9 cellular contexts compared by ENCODE assay signal in genomic region chr1:22709227-22709626, GRCh38. TPM values are rescaled to one million over a fixed set of nuclear protein-coding genes. Genes with fewer than 3 reads are reported as not detected.
DNase-seq lines count a peak whose midpoint lies in the region; ATAC-seq and TF ChIP-seq lines count a peak whose summit lies in the region.
"Had no signal": no experiment of that assay in that cellular context is flagged by ENCODE, and none has a peak within 500 bp of the region (broad histone marks: within the 10 kb centered on the region; RNA-seq: fewer than 3 reads in every experiment).

No MANE protein-coding gene starts in this region.

- no peaks in the 10 kb centered on the region for H3F3A ChIP-seq in Loucy (ENCODE audit: low read depth)
- H3F3A ChIP-seq in neural cell (ENCODE audit: insufficient read depth, low read length, poor library complexity, severe bottlenecking): no peaks in the 10 kb centered on the region

- no peaks in the 10 kb centered on the region for H3K36me3 Mint-ChIP-seq in Caco-2 (ENCODE audit: insufficient read depth, unreplicated experiment)
- no peaks in the 10 kb centered on the region for H3K36me3 Mint-ChIP-seq in dendritic cell treated with granulocyte-macrophage colony-stimulating factor and Interleukin-4, amounts not matched to agents 40 ng/mL and 50 ng/mL, for 4 days (ENCODE audit: low read depth)
- H3K36me3 Mint-ChIP-seq: immature natural killer cell had no signal

- CTCF ChIA-PET in Caco-2 (lab: Charles Lee): interaction anchor here (0.6 kb wide), 1 partner anchor 55 kb away, joined by 10 read pairs; no protein-coding TSS in a partner anchor

- H3K36me3 ChIP-seq in Caco-2 (ENCODE audit: control insufficient read depth, insufficient read depth, low read length) (no peaks in the 10 kb centered on the region), Loucy (ENCODE audit: insufficient read depth, low read length) (no peaks in the 10 kb centered on the region), neural cell (ENCODE audit: insufficient read depth, low read length) (no peaks in the 10 kb centered on the region), upper lobe of left lung (no peaks in the 10 kb centered on the region)
- H3K36me3 ChIP-seq: transverse colon had no signal

- POLR2A ChIA-PET in Caco-2 (lab: Charles Lee): no interaction called here

- no peak for ATAC-seq in GM21717 (IDR thresholded peaks at IDR 0.05; ENCODE audit: unreplicated experiment)
- no peak for ATAC-seq in upper lobe of left lung (ENCODE audit: low FRiP score in 2 of 2)

- no peak overlapping the region for H3K4me3 ChIP-seq in Caco-2 (ENCODE audit: low read depth, low read length)
- no peak overlapping the region for H3K4me3 ChIP-seq in Loucy (ENCODE audit: low read length, poor library complexity, severe bottlenecking)
- H3K4me3 ChIP-seq in neural cell (ENCODE audit: low read length): peak overlapping the region; percentile 77
- no peak overlapping the region for H3K4me3 ChIP-seq in upper lobe of left lung

- peaks cover 6% of the 10 kb centered on the region; the same call in 1 of the 2 replicates for H3K4me1 ChIP-seq in Caco-2
- H3K4me1 ChIP-seq in Loucy (ENCODE audit: insufficient read depth, low read length, poor library complexity, severe bottlenecking): peaks cover 5% of the 10 kb centered on the region
- peaks cover 7 to 23% (median 19%) of the 10 kb centered on the region in 4 donors for H3K4me1 ChIP-seq in upper lobe of left lung

- H3K9me3 ChIP-seq in Caco-2 (no peaks in the 10 kb centered on the region), Loucy (ENCODE audit: insufficient read depth, low read depth, low read length) (no peaks in the 10 kb centered on the region), neural cell (ENCODE audit: low read length) (no peaks in the 10 kb centered on the region), upper lobe of left lung (no peaks in the 10 kb centered on the region)
- H3K9me3 ChIP-seq: transverse colon had no signal

- DNase-seq in Caco-2 (no peak), upper lobe of left lung (no peak), H4 (ENCODE audit: low spot score) (no peak)
- DNase-seq: immature natural killer cell, transverse colon had no signal

- H3K79me2 ChIP-seq in Loucy (ENCODE audit: insufficient read depth, low read length): no peaks in the 10 kb centered on the region
- peaks cover 28% of the 10 kb centered on the region for H3K79me2 ChIP-seq in neural cell (replicated peaks; ENCODE audit: insufficient read depth, low read length)

- no peak for TF ChIP-seq POLR2A in upper lobe of left lung (IDR thresholded peaks at IDR 0.05)

- H3K4me1 Mint-ChIP-seq in Caco-2 (ENCODE audit: low read depth, unreplicated experiment): peaks cover 16% of the 10 kb centered on the region
- H3K4me1 Mint-ChIP-seq in dendritic cell treated with granulocyte-macrophage colony-stimulating factor and Interleukin-4, amounts not matched to agents 40 ng/mL and 50 ng/mL, for 4 days (ENCODE audit: low read depth): peaks cover 51% of the 10 kb centered on the region

- H3K27ac ChIP-seq in neural cell (ENCODE audit: low read length): peak overlapping the region; percentile 92
- no peak overlapping the region for H3K27ac ChIP-seq in upper lobe of left lung

- H4K20me1 ChIP-seq in Loucy (ENCODE audit: insufficient read depth, low read length, poor library complexity, severe bottlenecking) (no peaks in the 10 kb centered on the region), neural cell (ENCODE audit: insufficient read depth) (no peaks in the 10 kb centered on the region)

- H2AFZ ChIP-seq in Loucy (ENCODE audit: low read length): no peak overlapping the region
- no peak overlapping the region for H2AFZ ChIP-seq in neural cell (ENCODE audit: low read depth, low read length)

- TF ChIP-seq RAD21 in neural cell (conservative IDR thresholded peaks at IDR 0.05): no peak

- H3K9ac ChIP-seq in Loucy (ENCODE audit: low read depth, low read length, poor library complexity, severe bottlenecking) (no peak overlapping the region), neural cell (ENCODE audit: low read length) (peak overlapping the region; percentile 89)

- no TSS peak for BruUV-seq in Caco-2 (replicated peaks; lab: Mats Ljungman, UMichigan)

- H3K9me2 ChIP-seq in Loucy (replicated peaks; ENCODE audit: low read depth, low read length) (no peaks in the 10 kb centered on the region), neural cell (ENCODE audit: insufficient read depth, low read length) (no peaks in the 10 kb centered on the region)

- no peak overlapping the region for H3K27ac Mint-ChIP-seq in Caco-2 (ENCODE audit: unreplicated experiment)
- H3K27ac Mint-ChIP-seq in dendritic cell treated with granulocyte-macrophage colony-stimulating factor and Interleukin-4, amounts not matched to agents 40 ng/mL and 50 ng/mL, for 4 days: peak overlapping the region; percentile 47

- TF ChIP-seq CTCF in Caco-2 (IDR thresholded peaks at IDR 0.05; ENCODE audit: insufficient read depth in 1 of 2, low read depth in 1 of 2, low read length in 1 of 2, severe bottlenecking in 1 of 2, unreplicated experiment in 1 of 2) (peak; percentile 21), Loucy (conservative IDR thresholded peaks at IDR 0.05; ENCODE audit: low read length) (peak; percentile 35), neural cell (IDR thresholded peaks at IDR 0.05; ENCODE audit: poor library complexity, severe bottlenecking) (peak; percentile 37), upper lobe of left lung (IDR thresholded peaks at IDR 0.05) (no peak)

- intact Hi-C loops in Caco-2 (cut with micrococcal nuclease; ENCODE audit: unreplicated experiment): no loop called here
- intact Hi-C loops in dendritic cell treated with granulocyte-macrophage colony-stimulating factor and Interleukin-4, amounts not matched to agents 40 ng/mL and 50 ng/mL, for 4 days (cut with micrococcal nuclease): no loop called here

- H3K9me3 Mint-ChIP-seq in Caco-2 (ENCODE audit: unreplicated experiment): no peaks in the 10 kb centered on the region
- H3K9me3 Mint-ChIP-seq in dendritic cell treated with granulocyte-macrophage colony-stimulating factor and Interleukin-4, amounts not matched to agents 40 ng/mL and 50 ng/mL, for 4 days: no peaks in the 10 kb centered on the region
- H3K9me3 Mint-ChIP-seq: immature natural killer cell had no signal

- no peak overlapping the region for H3K4me2 ChIP-seq in Loucy (ENCODE audit: low read depth, low read length, poor library complexity, severe bottlenecking)
- H3K4me2 ChIP-seq in neural cell (ENCODE audit: low read length): peak overlapping the region; percentile 84

- H3K27me3 Mint-ChIP-seq in Caco-2 (ENCODE audit: insufficient read depth, unreplicated experiment): no peaks in the 10 kb centered on the region
- peaks cover 39% of the 10 kb centered on the region for H3K27me3 Mint-ChIP-seq in dendritic cell treated with granulocyte-macrophage colony-stimulating factor and Interleukin-4, amounts not matched to agents 40 ng/mL and 50 ng/mL, for 4 days

- H3K27me3 ChIP-seq in Caco-2 (replicated peaks; ENCODE audit: control insufficient read depth, insufficient read depth, low read length) (no peaks in the 10 kb centered on the region), Loucy (ENCODE audit: insufficient read depth, low read length, poor library complexity, severe bottlenecking) (no peaks in the 10 kb centered on the region), neural cell (ENCODE audit: insufficient read depth, low read depth, low read length) (no peaks in the 10 kb centered on the region), upper lobe of left lung (peaks cover 0 to 16% (median 5%) of the 10 kb centered on the region in 4 donors)

- no peak for TF ChIP-seq EP300 in neural cell (conservative IDR thresholded peaks at IDR 0.05; ENCODE audit: poor library complexity, severe bottlenecking)
- TF ChIP-seq EP300 in upper lobe of left lung (IDR thresholded peaks at IDR 0.05): no peak

- peak overlapping the region; percentile 75 for H3K4me3 Mint-ChIP-seq in Caco-2 (ENCODE audit: unreplicated experiment)
- no peak overlapping the region for H3K4me3 Mint-ChIP-seq in dendritic cell treated with granulocyte-macrophage colony-stimulating factor and Interleukin-4, amounts not matched to agents 40 ng/mL and 50 ng/mL, for 4 days

- WGBS in upper lobe of left lung, 2 donors: 78 to 87% methylated on average over 3 of the region's 3 CpGs

TF ChIP-seq in neural cell, 6 proteins besides CTCF, POLR2A, EP300 and RAD21 (continues in another document):
- no peak for TF ChIP-seq REST (IDR thresholded peaks at IDR 0.05; ENCODE audit: borderline replicate concordance)
- TF ChIP-seq MXI1 (conservative IDR thresholded peaks at IDR 0.05; ENCODE audit: poor library complexity, severe bottlenecking): no peak
- TF ChIP-seq EZH2 (IDR thresholded peaks at IDR 0.05; ENCODE audit: borderline replicate concordance, insufficient read depth, low read length, poor library complexity, severe bottlenecking): no peak

RNA-seq across cellular contexts. Expression of gene EPHB2, which starts 1.4 kb away (rescaled TPM):
- total RNA-seq in Caco-2 (2022): 30.1 and 31.5 TPM in 2 replicates
- 22.8 and 32.7 TPM in 2 replicates for polyA plus RNA-seq in neural cell
- polyA minus RNA-seq in neural cell: 83.3 and 94.8 TPM in 2 replicates
- 1 to 10 TPM; 1.0 to 8.8 (median 5.6) TPM for total RNA-seq in upper lobe of left lung
- total RNA-seq in H4 (2014; rRNA removed; shearing (Covaris generic)): 55.5 and 70.9 TPM in 2 replicates
- polyA plus RNA-seq: immature natural killer cell had no signal

RNA-seq across cellular contexts. Expression of gene C1QB, which starts 56.2 kb away (rescaled TPM):
- not detected in 2 replicates for total RNA-seq in Caco-2 (2022)
- not detected in 2 replicates for polyA plus RNA-seq in neural cell
- polyA minus RNA-seq in neural cell: not detected in 2 replicates
- total RNA-seq in upper lobe of left lung: 1,000 to 10,000 TPM in 4 of 6 donors, 100 to 1,000 TPM in 2; 391 to 1,763 (median 1,026) TPM
- total RNA-seq in H4 (2014; rRNA removed; shearing (Covaris generic)): not detected in 2 replicates
- polyA plus RNA-seq: immature natural killer cell had no signal

Comparison
In these comparisons a context has a peak if more than half of its experiments do, and no peak if none do; other contexts are left out.
1. CTCF ChIP-seq: peak in Caco-2 (2 of 2), Loucy (single experiment) and neural cell (single experiment); none in upper lobe of left lung (0 of 6).
2. RNA of gene C1QB, which starts 56.2 kb away (total RNA-seq): 391 to 1,763 TPM in upper lobe of left lung; not detected in Caco-2 and not detected in H4; every median in the first group is over 100 times any median in the second.